10 cellular contexts compared by ENCODE assay signal in genomic region chr13:20161951-20162300, GRCh38. TPM values are rescaled to one million over a fixed set of nuclear protein-coding genes. Genes with fewer than 3 reads are reported as not detected.
DNase-seq lines count a peak whose midpoint lies in the region; ATAC-seq and TF ChIP-seq lines count a peak whose summit lies in the region.
"Had no signal": no experiment of that assay in that cellular context is flagged by ENCODE, and none has a peak within 500 bp of the region (broad histone marks: within the 10 kb centered on the region; RNA-seq: fewer than 3 reads in every experiment).

No MANE protein-coding gene starts in this region.

- intact Hi-C loops in CD4-positive, alpha-beta T cell (cut with DNase I, micrococcal nuclease), result loop anchor here (2.0 to 5.0 kb wide), 4 partner anchors 35 to 235 kb away; no protein-coding TSS in a partner anchor
- intact Hi-C loops in naive thymus-derived CD4-positive, alpha-beta T cell (cut with micrococcal nuclease), result loop anchor here (2.0 to 10.0 kb wide), 9 partner anchors 33 to 1497 kb away; partner anchors contain the start of gene PSPC1 (in 1 of the 2)

- peaks cover 51% of the 10 kb centered on the region for H3K27me3 ChIP-seq in CD4-positive, alpha-beta T cell (ENCODE audit: control insufficient read depth, insufficient read depth, low read length)
- H3K27me3 ChIP-seq in naive thymus-derived CD4-positive, alpha-beta T cell (ENCODE audit: control insufficient read depth in 2 of 2, insufficient read depth in 2 of 2, low read length in 2 of 2), result peaks cover 0 to 29% of the 10 kb centered on the region in 2 donors

- H3K27me3 Mint-ChIP-seq in CD4-positive, alpha-beta T cell, result peaks cover 56% of the 10 kb centered on the region
- H3K27me3 Mint-ChIP-seq in activated naive CD8-positive, alpha-beta T cell treated with anti-CD3 and anti-CD28 coated beads, Interleukin-2, amount 50 U/mL, for 24 hours, result peaks cover 46% of the 10 kb centered on the region
- H3K27me3 Mint-ChIP-seq in naive thymus-derived CD4-positive, alpha-beta T cell, result peaks cover 31 to 76% (median 53%) of the 10 kb centered on the region in 5 donors

- H3K27ac ChIP-seq in CD4-positive, alpha-beta T cell (ENCODE audit: low read depth, low read length), result no peak overlapping the region
- no peak overlapping the region for H3K27ac ChIP-seq in naive thymus-derived CD4-positive, alpha-beta T cell (ENCODE audit: low read depth, low read length)
- H3K27ac ChIP-seq: stomach had no signal

- H3K36me3 Mint-ChIP-seq in CD4-positive, alpha-beta T cell (ENCODE audit: low read depth), result no peaks in the 10 kb centered on the region
- H3K36me3 Mint-ChIP-seq in activated naive CD8-positive, alpha-beta T cell treated with anti-CD3 and anti-CD28 coated beads, Interleukin-2, amount 50 U/mL, for 24 hours (ENCODE audit: low read depth), result no peaks in the 10 kb centered on the region
- no peaks in the 10 kb centered on the region for H3K36me3 Mint-ChIP-seq in naive thymus-derived CD4-positive, alpha-beta T cell

- H3K4me1 ChIP-seq in naive thymus-derived CD4-positive, alpha-beta T cell (ENCODE audit: control insufficient read depth in 2 of 2, insufficient read depth in 2 of 2, low read length in 2 of 2), result peaks cover 5 to 6% of the 10 kb centered on the region in 2 donors

- H3K4me3 Mint-ChIP-seq in CD4-positive, alpha-beta T cell, result peak overlapping the region; percentile 81
- H3K4me3 Mint-ChIP-seq in activated naive CD8-positive, alpha-beta T cell treated with anti-CD3 and anti-CD28 coated beads, Interleukin-2, amount 50 U/mL, for 24 hours, result peak overlapping the region; percentile 71
- peak overlapping the region in 9 of 10 donors; percentile 65 to 83 (median 71) for H3K4me3 Mint-ChIP-seq in naive thymus-derived CD4-positive, alpha-beta T cell

- no peak for ATAC-seq in CD4-positive, alpha-beta T cell (ENCODE audit: poor library complexity)
- ATAC-seq in GM19467 (IDR thresholded peaks at IDR 0.05; ENCODE audit: unreplicated experiment) (peak; percentile 8), GM18519 (IDR thresholded peaks at IDR 0.05; ENCODE audit: low FRiP score, unreplicated experiment) (no peak)
- no peak for ATAC-seq in activated naive CD8-positive, alpha-beta T cell treated with anti-CD3 and anti-CD28 coated beads, Interleukin-2, amount 50 U/mL, for 24 hours
- no peak for ATAC-seq in naive thymus-derived CD4-positive, alpha-beta T cell
- ATAC-seq: PC-3 had no signal

- no peaks in the 10 kb centered on the region for H3K36me3 ChIP-seq in naive thymus-derived CD4-positive, alpha-beta T cell (ENCODE audit: control insufficient read depth in 2 of 3, insufficient read depth in 3 of 3, low read length in 3 of 3)
- H3K36me3 ChIP-seq: stomach had no signal

- POLR2A ChIA-PET in CD4-positive, alpha-beta T cell (lab: Charles Lee), result interaction anchor here (0.8 to 1.4 kb wide), 3 partner anchors 33 to 44 kb away, joined by 3 to 5 read pairs (median 3); no protein-coding TSS in a partner anchor
- POLR2A ChIA-PET in naive thymus-derived CD4-positive, alpha-beta T cell (lab: Charles Lee), result no interaction called here

- peak overlapping the region; percentile 43 for H3K4me3 ChIP-seq in naive thymus-derived CD4-positive, alpha-beta T cell (ENCODE audit: low read length)

- TF ChIP-seq CTCF in CD4-positive, alpha-beta T cell (IDR thresholded peaks at IDR 0.05), result no peak
- TF ChIP-seq CTCF in GM20000 (IDR thresholded peaks at IDR 0.05; ENCODE audit: extremely low read depth, missing control alignments), result no peak

- H3K9me3 ChIP-seq in CD4-positive, alpha-beta T cell (ENCODE audit: control insufficient read depth, low read length), result no peaks in the 10 kb centered on the region
- H3K9me3 ChIP-seq in naive thymus-derived CD4-positive, alpha-beta T cell (ENCODE audit: control insufficient read depth in 2 of 3, low read length in 3 of 3), result no peaks in the 10 kb centered on the region
- H3K9me3 ChIP-seq: stomach had no signal

- peaks cover 23% of the 10 kb centered on the region for H3K4me1 Mint-ChIP-seq in CD4-positive, alpha-beta T cell (ENCODE audit: low read depth)
- peaks cover 20% of the 10 kb centered on the region for H3K4me1 Mint-ChIP-seq in activated naive CD8-positive, alpha-beta T cell treated with anti-CD3 and anti-CD28 coated beads, Interleukin-2, amount 50 U/mL, for 24 hours
- H3K4me1 Mint-ChIP-seq in naive thymus-derived CD4-positive, alpha-beta T cell, result peaks cover 0 to 22% (median 13%) of the 10 kb centered on the region in 7 donors

- no peak overlapping the region for H3K27ac Mint-ChIP-seq in CD4-positive, alpha-beta T cell
- H3K27ac Mint-ChIP-seq in activated naive CD8-positive, alpha-beta T cell treated with anti-CD3 and anti-CD28 coated beads, Interleukin-2, amount 50 U/mL, for 24 hours, result no peak overlapping the region
- no peak overlapping the region for H3K27ac Mint-ChIP-seq in naive thymus-derived CD4-positive, alpha-beta T cell

- H3K9me3 Mint-ChIP-seq in CD4-positive, alpha-beta T cell, result no peaks in the 10 kb centered on the region
- no peaks in the 10 kb centered on the region for H3K9me3 Mint-ChIP-seq in activated naive CD8-positive, alpha-beta T cell treated with anti-CD3 and anti-CD28 coated beads, Interleukin-2, amount 50 U/mL, for 24 hours
- peaks cover 0 to 4% (median 0%) of the 10 kb centered on the region in 11 donors for H3K9me3 Mint-ChIP-seq in naive thymus-derived CD4-positive, alpha-beta T cell

- CTCF ChIA-PET in CD4-positive, alpha-beta T cell (lab: Charles Lee), result no interaction called here
- CTCF ChIA-PET in naive thymus-derived CD4-positive, alpha-beta T cell (lab: Charles Lee), result interaction anchor here (0.6 to 1.7 kb wide), 2 partner anchors 8 to 234 kb away, joined by 3 to 5 read pairs; no protein-coding TSS in a partner anchor

- no peak for DNase-seq in CD4-positive, alpha-beta T cell
- no peak for DNase-seq in activated naive CD8-positive, alpha-beta T cell treated with anti-CD3 and anti-CD28 coated beads, Interleukin-2, amount 50 U/mL, for 24 hours
- no peak for DNase-seq in naive thymus-derived CD4-positive, alpha-beta T cell
- DNase-seq in GM20000 (ENCODE audit: low spot score) (no peak), activated gamma-delta T cell treated with Interleukin-2 at 50 U/mL for 16 hours (no peak), DMS153 treated with DMSO at 0.1 percent for 48 hours (lab: John Stamatoyannopoulos, UW; ENCODE audit: unreplicated experiment) (no peak)
- DNase-seq: PC-3, stomach had no signal

RNA-seq across cellular contexts. Expression of gene GJA3, which starts 1.1 kb away (rescaled TPM):
- not detected for total RNA-seq in CD4-positive, alpha-beta T cell
- under 1 TPM in 3 of 5 experiments, not detected in 2; 0.05 to 0.17 (median 0.08) TPM for total RNA-seq in naive thymus-derived CD4-positive, alpha-beta T cell
- polyA plus RNA-seq in naive thymus-derived CD4-positive, alpha-beta T cell, result under 1 TPM in 1 of 2 donors, not detected in 1; 0.06 TPM

RNA-seq across cellular contexts. Expression of gene GJB2, which starts 30.8 kb away (rescaled TPM):
- under 1 TPM; 0.19 to 0.25 TPM for total RNA-seq in CD4-positive, alpha-beta T cell
- 1 to 10 TPM in 1 of 5 experiments, under 1 TPM in 2, not detected in 2; 0.13 to 3.6 (median 0.22) TPM for total RNA-seq in naive thymus-derived CD4-positive, alpha-beta T cell
- polyA plus RNA-seq in naive thymus-derived CD4-positive, alpha-beta T cell, result not detected
